In genomic region chr6:6022841-6023240, GRCh38 we compare ENCODE assay signal across 2 cellular contexts. TPM values are rescaled to one million over a fixed set of nuclear protein-coding genes. Genes with fewer than 3 reads are reported as not detected.
"Had no signal": no experiment of that assay in that cellular context is flagged by ENCODE, and none has a peak within 500 bp of the region (broad histone marks: within the 10 kb centered on the region; RNA-seq: fewer than 3 reads in every experiment).

No MANE protein-coding gene starts in this region.

RNA-seq across cellular contexts. Expression of gene NRN1, which starts 16.1 kb away (rescaled TPM):
- total RNA-seq: PC-3, PC-9 had no signal
